ENCODE assay signal across 8 cellular contexts in genomic region chr11:71451596-71452353, GRCh38. TPM values are rescaled to one million over a fixed set of nuclear protein-coding genes. Genes with fewer than 3 reads are reported as not detected.
DNase-seq lines count a peak whose midpoint lies in the region; ATAC-seq and TF ChIP-seq lines count a peak whose summit lies in the region.

No MANE protein-coding gene starts in this region.

- no peaks in the 10 kb centered on the region for H3K27me3 ChIP-seq in CD4-positive, alpha-beta T cell (ENCODE audit: control insufficient read depth, insufficient read depth, low read length)
- H3K27me3 ChIP-seq in IMR-90 (ENCODE audit: control insufficient read depth, insufficient read depth, low read length) (no peaks in the 10 kb centered on the region), adrenal gland (no peaks in the 10 kb centered on the region)

- no peak overlapping the region for H3K23ac ChIP-seq in IMR-90 (ENCODE audit: low read depth, low read length)

- no peak overlapping the region for H3K4ac ChIP-seq in IMR-90 (ENCODE audit: low read depth, low read length)

- no peak for ATAC-seq in CD4-positive, alpha-beta T cell (ENCODE audit: poor library complexity)
- ATAC-seq in IMR-90 (ENCODE audit: low read depth) (no peak), left lobe of liver (no peak)
- ATAC-seq in stimulated activated memory B cell treated with anti-CD40 and anti-IgM and Interleukin-4, amounts not matched to agents 10 μg/mL and 1 μg/mL and 100 μg/mL, for 72 hours = no peak

- dilution Hi-C loops in IMR-90 (cut with HindIII; ENCODE audit: low sequenced_read_pairs, unreplicated experiment) = no loop called here

- POLR2A ChIA-PET in CD4-positive, alpha-beta T cell (lab: Charles Lee) = interaction anchor here (0.9 to 1.5 kb wide), 2 partner anchors 15 to 22 kb away, joined by 3 to 4 read pairs; no protein-coding TSS in a partner anchor
- POLR2A ChIA-PET in IMR-90 (lab: Charles Lee; ENCODE audit: unreplicated experiment) = no interaction called here

- H2BK5ac ChIP-seq in IMR-90 (ENCODE audit: low read depth, low read length, poor library complexity, severe bottlenecking) = no peak overlapping the region

- peak overlapping the region in 1 of 2 experiments; percentile 51; a peak in 1 of 4 replicates for H4K8ac ChIP-seq in IMR-90 (ENCODE audit: low read depth in 2 of 2, low read length in 2 of 2)

- peaks cover 74% of the 10 kb centered on the region for H3K4me1 Mint-ChIP-seq in CD4-positive, alpha-beta T cell (ENCODE audit: low read depth)
- H3K4me1 Mint-ChIP-seq in stimulated activated memory B cell treated with anti-CD40 and anti-IgM and Interleukin-4, amounts not matched to agents 10 μg/mL and 1 μg/mL and 100 μg/mL, for 72 hours = peaks cover 70% of the 10 kb centered on the region

- no TSS peak for BruUV-seq in IMR-90 (replicated peaks; lab: Mats Ljungman, UMichigan)

- no peaks in the 10 kb centered on the region for H3K9me3 ChIP-seq in CD4-positive, alpha-beta T cell (ENCODE audit: control insufficient read depth, low read length)
- H3K9me3 ChIP-seq in IMR-90 (ENCODE audit: control insufficient read depth, insufficient read depth, low read length) = no peaks in the 10 kb centered on the region
- H3K9me3 ChIP-seq in adrenal gland (replicated peaks in 1 of 3) = no peaks in the 10 kb centered on the region

- in situ Hi-C loops in IMR-90 (cut with MboI; ENCODE audit: low sequenced_read_pairs) = no loop called here

- no peak overlapping the region for H4K91ac ChIP-seq in IMR-90 (ENCODE audit: insufficient read depth, low read depth, low read length)

- H3K36me3 ChIP-seq in IMR-90 (ENCODE audit: control insufficient read depth, insufficient read depth, low read length) (peaks cover 14% of the 10 kb centered on the region), adrenal gland (replicated peaks in 1 of 2) (peaks cover 0 to 21% of the 10 kb centered on the region in 2 donors)

- intact Hi-C loops in CD4-positive, alpha-beta T cell (cut with DNase I, micrococcal nuclease) = loop anchor here in 1 of 2 experiments (5.0 to 10.0 kb wide), 4 partner anchors 341 to 1249 kb away; partner anchors contain the start of genes CTTN, FADD and INPPL1
- intact Hi-C loops in IMR-90 (cut with micrococcal nuclease) = no loop called here
- intact Hi-C loops in adrenal gland (cut with DNase I) = no loop called here

- H3K4me3 Mint-ChIP-seq in CD4-positive, alpha-beta T cell = peak overlapping the region; percentile 93
- peak overlapping the region; percentile 91 for H3K4me3 Mint-ChIP-seq in stimulated activated memory B cell treated with anti-CD40 and anti-IgM and Interleukin-4, amounts not matched to agents 10 μg/mL and 1 μg/mL and 100 μg/mL, for 72 hours

- no peak overlapping the region for H3K14ac ChIP-seq in IMR-90 (replicated peaks; ENCODE audit: low read depth, low read length)

- no peak overlapping the region for H2AK5ac ChIP-seq in IMR-90 (ENCODE audit: low read depth, low read length)

- H3K27ac Mint-ChIP-seq in CD4-positive, alpha-beta T cell = peak overlapping the region; percentile 95
- H3K27ac Mint-ChIP-seq in stimulated activated memory B cell treated with anti-CD40 and anti-IgM and Interleukin-4, amounts not matched to agents 10 μg/mL and 1 μg/mL and 100 μg/mL, for 72 hours = peak overlapping the region; percentile 67

- peaks cover 50% of the 10 kb centered on the region for H3K36me3 Mint-ChIP-seq in CD4-positive, alpha-beta T cell (ENCODE audit: low read depth)
- peaks cover 26% of the 10 kb centered on the region for H3K36me3 Mint-ChIP-seq in stimulated activated memory B cell treated with anti-CD40 and anti-IgM and Interleukin-4, amounts not matched to agents 10 μg/mL and 1 μg/mL and 100 μg/mL, for 72 hours

- TF ChIP-seq POLR2A in IMR-90 (IDR thresholded peaks at IDR 0.05; ENCODE audit: low read depth, low read length) (no peak), adrenal gland (IDR thresholded peaks at IDR 0.05) (no peak)

- WGBS in IMR-90 (ENCODE audit: extremely low coverage in 2 of 2, insufficient read length in 1 of 2), 2 experiments = 56% methylated on average over 5 of the region's 14 CpGs; no CpG with 5 or more reads in 1 of the 2 experiments
- WGBS in adrenal gland, 4 donors = 27 to 32% (median 29%) methylated on average over 14 of the region's 14 CpGs

- peaks cover 9% of the 10 kb centered on the region for H3K4me1 ChIP-seq in IMR-90 (ENCODE audit: control insufficient read depth, insufficient read depth, low read length)
- H3K4me1 ChIP-seq in adrenal gland (replicated peaks in 1 of 2) = peaks cover 33 to 61% of the 10 kb centered on the region in 2 donors

- no peak overlapping the region for H3K4me2 ChIP-seq in IMR-90 (ENCODE audit: low read depth, low read length)

- H2AK9ac ChIP-seq in IMR-90 (replicated peaks; ENCODE audit: low read depth, low read length, poor library complexity) = no peak overlapping the region

- CTCF ChIA-PET in CD4-positive, alpha-beta T cell (lab: Charles Lee) = no interaction called here
- CTCF ChIA-PET in IMR-90 (lab: Yijun Ruan, JAX) = no interaction called here

- no peaks in the 10 kb centered on the region for H3K27me3 Mint-ChIP-seq in CD4-positive, alpha-beta T cell
- no peaks in the 10 kb centered on the region for H3K27me3 Mint-ChIP-seq in stimulated activated memory B cell treated with anti-CD40 and anti-IgM and Interleukin-4, amounts not matched to agents 10 μg/mL and 1 μg/mL and 100 μg/mL, for 72 hours

- H3K9me3 Mint-ChIP-seq in CD4-positive, alpha-beta T cell = no peaks in the 10 kb centered on the region
- no peaks in the 10 kb centered on the region for H3K9me3 Mint-ChIP-seq in stimulated activated memory B cell treated with anti-CD40 and anti-IgM and Interleukin-4, amounts not matched to agents 10 μg/mL and 1 μg/mL and 100 μg/mL, for 72 hours

- no peak for TF ChIP-seq CTCF in CD4-positive, alpha-beta T cell (IDR thresholded peaks at IDR 0.05)
- TF ChIP-seq CTCF in IMR-90 (conservative IDR thresholded peaks at IDR 0.05; ENCODE audit: low read depth, low read length) (no peak), adrenal gland (IDR thresholded peaks at IDR 0.05) (no peak)

- DNase-seq in CD4-positive, alpha-beta T cell = no peak
- no peak for DNase-seq in IMR-90
- DNase-seq in adrenal gland = peak in 4 of 7 donors; percentile 61 to 76 (median 66)
- peak; percentile 82 for DNase-seq in islet precursor cell
- no peak for DNase-seq in stimulated activated CD4-positive, alpha-beta T cell treated with anti-CD3 and anti-CD28 coated beads, Interleukin-15, amount 100 ng/mL, for 24 hours
- no peak for DNase-seq in epidermal melanocyte (ENCODE audit: insufficient read length, low spot score)
- no peak for DNase-seq in left lobe of liver (ENCODE audit: low spot score)

- H3K79me1 ChIP-seq in IMR-90 (ENCODE audit: low read depth in 1 of 2, low read length in 2 of 2) = peaks cover 31 to 43% of the 10 kb centered on the region in 2 experiments

- peak overlapping the region; percentile 95 for H2AFZ ChIP-seq in IMR-90 (replicated peaks; ENCODE audit: low read length, poor library complexity)

- peaks cover 9% of the 10 kb centered on the region; the same call in 1 of the 2 replicates for H4K20me1 ChIP-seq in IMR-90 (ENCODE audit: insufficient read depth, low read length)

- H4K5ac ChIP-seq in IMR-90 (ENCODE audit: low read depth, low read length) = no peak overlapping the region

- no peak overlapping the region for H3K18ac ChIP-seq in IMR-90 (ENCODE audit: low read depth, low read length)

- no peak overlapping the region for H3K9ac ChIP-seq in IMR-90 (ENCODE audit: low read depth, low read length)

- H2BK15ac ChIP-seq in IMR-90 (ENCODE audit: low read depth, low read length) = no peak overlapping the region

- no peak overlapping the region for H2BK120ac ChIP-seq in IMR-90 (ENCODE audit: low read depth, low read length)

- H3K56ac ChIP-seq in IMR-90 (ENCODE audit: extremely low read depth, insufficient read depth, low read length) = no peak overlapping the region

- no peaks in the 10 kb centered on the region; the same call in 1 of the 2 replicates for H3K9me1 ChIP-seq in IMR-90 (ENCODE audit: insufficient read depth, low read length)

- TF ChIP-seq RAD21 in IMR-90 (IDR thresholded peaks at IDR 0.05; ENCODE audit: low read length) = no peak

- H2BK20ac ChIP-seq in IMR-90 (ENCODE audit: low read depth, low read length) = no peak overlapping the region

- H3K4me3 ChIP-seq in IMR-90 (ENCODE audit: insufficient read depth, low read depth, low read length) (no peak overlapping the region), adrenal gland (peak overlapping the region in 2 of 4 donors; percentile 77 to 89)

- peak overlapping the region; percentile 77 for H3K27ac ChIP-seq in CD4-positive, alpha-beta T cell (ENCODE audit: low read depth, low read length)
- H3K27ac ChIP-seq in IMR-90 (ENCODE audit: insufficient read depth, low read length) (no peak overlapping the region), adrenal gland (peak overlapping the region; percentile 58 to 96 (median 82))

TF ChIP-seq in IMR-90, 13 proteins besides CTCF, POLR2A, EP300 and RAD21 (continues in another document):
- TF ChIP-seq MAZ (IDR thresholded peaks at IDR 0.05; ENCODE audit: borderline replicate concordance, low read depth, low read length) = no peak
- TF ChIP-seq MXI1 (IDR thresholded peaks at IDR 0.05; ENCODE audit: borderline replicate concordance, low read depth, low read length) = no peak
- TF ChIP-seq CHD1 (IDR thresholded peaks at IDR 0.05; ENCODE audit: low read depth, low read length) = no peak
- no peak for TF ChIP-seq RFX5 (IDR thresholded peaks at IDR 0.05; ENCODE audit: low read depth, low read length)
- no peak for TF ChIP-seq MAFK (IDR thresholded peaks at IDR 0.05; ENCODE audit: low read depth, low read length)
- no peak for TF ChIP-seq CEBPB (IDR thresholded peaks at IDR 0.05; ENCODE audit: low read depth, low read length)

RNA-seq across cellular contexts. Expression of gene NADSYN1, which starts 1.2 kb away (rescaled TPM):
- total RNA-seq in CD4-positive, alpha-beta T cell = 100 to 1,000 TPM; 106 to 112 TPM
- 59.2 and 70.4 TPM in 2 replicates for total RNA-seq in IMR-90 (2012; rRNA removed)
- polyA plus RNA-seq in IMR-90 (2012; rRNA removed) = 63.7 and 69.5 TPM in 2 replicates
- polyA plus RNA-seq in IMR-90 (2012; cell fraction: cytosol; rRNA removed) = 31.6 and 45.0 TPM in 2 replicates
- 239 and 302 TPM in 2 replicates for polyA plus RNA-seq in IMR-90 (2012; cell fraction: nucleus; rRNA removed; ENCODE audit: low replicate concordance)
- total RNA-seq in adrenal gland = 10 to 100 TPM; 42.2 to 77.4 (median 55.9) TPM
- 100 to 1,000 TPM in 2 of 3 donors, 10 to 100 TPM in 1; 37.1 to 128 (median 114) TPM for polyA plus RNA-seq in adrenal gland
- total RNA-seq in left lobe of liver = 39.7 TPM

RNA-seq across cellular contexts. Expression of gene DHCR7, which starts 3.6 kb away (rescaled TPM):
- 10 to 100 TPM; 30.2 to 30.6 TPM for total RNA-seq in CD4-positive, alpha-beta T cell
- total RNA-seq in IMR-90 (2012; rRNA removed) (20.0 and 22.0 TPM in 2 replicates), adrenal gland (100 to 1,000 TPM in 3 of 8 donors, 10 to 100 TPM in 5; 53.1 to 904 (median 85.3) TPM), left lobe of liver (136 TPM)
- polyA plus RNA-seq in IMR-90 (2012; rRNA removed) (43.2 and 43.3 TPM in 2 replicates), adrenal gland (100 to 1,000 TPM in 1 of 3 donors, 10 to 100 TPM in 2; 31.8 to 690 (median 56.3) TPM)
- polyA plus RNA-seq in IMR-90 (2012; cell fraction: cytosol; rRNA removed) = 25.7 and 56.1 TPM in 2 replicates
- 22.6 and 38.0 TPM in 2 replicates for polyA plus RNA-seq in IMR-90 (2012; cell fraction: nucleus; rRNA removed; ENCODE audit: low replicate concordance)

Comparison
In these comparisons a context has a peak if more than half of its experiments do, and no peak if none do; other contexts are left out.
1. DNase-seq: peak in adrenal gland (4 of 7) and islet precursor cell (single experiment); none in CD4-positive, alpha-beta T cell (0 of 10), IMR-90 (single experiment), stimulated activated CD4-positive, alpha-beta T cell treated with anti-CD3 and anti-CD28 coated beads, Interleukin-15, amount 100 ng/mL, for 24 hours (single experiment), epidermal melanocyte (single experiment) and left lobe of liver (single experiment).